12 cellular contexts compared by ENCODE assay signal in genomic region chr19:49058592-49058991, GRCh38. TPM values are rescaled to one million over a fixed set of nuclear protein-coding genes. Genes with fewer than 3 reads are reported as not detected.
DNase-seq lines count a peak whose midpoint lies in the region; ATAC-seq and TF ChIP-seq lines count a peak whose summit lies in the region.
"Had no signal": no experiment of that assay in that cellular context is flagged by ENCODE, and none has a peak within 500 bp of the region (broad histone marks: within the 10 kb centered on the region; RNA-seq: fewer than 3 reads in every experiment).

No MANE protein-coding gene starts in this region.

- no peaks in the 10 kb centered on the region for H3K36me3 ChIP-seq in Karpas-422 (ENCODE audit: insufficient read depth, low read length)

- H3K27me3 ChIP-seq in Karpas-422 (ENCODE audit: low read length): no peaks in the 10 kb centered on the region

- peak; percentile 22 for DNase-seq in activated naive CD4-positive, alpha-beta T cell treated with Interleukin-2 at 50 U/mL for 16 hours
- DNase-seq in activated naive CD4-positive, alpha-beta T cell (lab: John Stamatoyannopoulos, UW): no peak
- peak; percentile 77 for DNase-seq in Karpas-422
- peak; percentile 24 for DNase-seq in epidermal melanocyte (ENCODE audit: insufficient read length, low spot score)
- peak; percentile 54 for DNase-seq in stimulated activated CD8-positive, alpha-beta memory T cell treated with anti-CD3 and anti-CD28 coated beads, Interleukin-4, amount 100 ng/mL, for 48 hours
- no peak for DNase-seq in lower leg skin (ENCODE audit: low spot score in 2 of 2)
- DNase-seq in Right ventricle myocardium superior: no peak
- no peak for DNase-seq in COLO829 (ENCODE audit: low spot score)
- DNase-seq: CD8-positive, alpha-beta memory T cell; left cardiac atrium had no signal

- 29 to 44% methylated on average over 10 of the region's 10 CpGs for WGBS in lower leg skin, 2 donors

- H3K9ac ChIP-seq in Karpas-422 (ENCODE audit: low read length): no peak overlapping the region

- H3K27ac ChIP-seq in Karpas-422 (ENCODE audit: low read length): no peak overlapping the region

- H3K4me2 ChIP-seq in Karpas-422 (ENCODE audit: low read depth, low read length, poor library complexity, severe bottlenecking): no peak overlapping the region

- H3K4me1 ChIP-seq in Karpas-422 (ENCODE audit: low read length): no peaks in the 10 kb centered on the region

- intact Hi-C loops in lower leg skin (cut with DNase I; ENCODE audit: low total_unique reads): no loop called here
- intact Hi-C loops in Right ventricle myocardium superior (cut with DNase I): no loop called here

- H4K20me1 ChIP-seq in Karpas-422 (ENCODE audit: insufficient read depth, low read depth, low read length): no peaks in the 10 kb centered on the region

- TF ChIP-seq CTCF in lower leg skin (IDR thresholded peaks at IDR 0.05): no peak

- no peaks in the 10 kb centered on the region for H3K9me2 ChIP-seq in Karpas-422 (replicated peaks; ENCODE audit: insufficient read depth, low read length)

- ATAC-seq in Right ventricle myocardium superior (ENCODE audit: poor library complexity): no peak

- no peak overlapping the region for H3K4me3 ChIP-seq in Karpas-422 (ENCODE audit: low read length)
- H3K4me3 ChIP-seq in lower leg skin (ENCODE audit: low read depth, poor library complexity, severe bottlenecking): no peak overlapping the region

- TF ChIP-seq POLR2A in lower leg skin (IDR thresholded peaks at IDR 0.05): no peak

- H3K9me3 ChIP-seq in Karpas-422 (ENCODE audit: low read length): no peaks in the 10 kb centered on the region

- no peak overlapping the region for H2AFZ ChIP-seq in Karpas-422 (ENCODE audit: low read length)

- no peaks in the 10 kb centered on the region for H3K79me2 ChIP-seq in Karpas-422 (ENCODE audit: low read length)

RNA-seq across cellular contexts. Expression of gene CGB7, which starts 1.0 kb away (rescaled TPM):
- not detected in 2 replicates for total RNA-seq in Karpas-422 (2014; rRNA removed; shearing (Covaris generic); ENCODE audit: low replicate concordance)
- total RNA-seq in lower leg skin: 1 to 10 TPM; 1.0 to 8.8 (median 2.2) TPM
- not detected for total RNA-seq in Right ventricle myocardium superior
- total RNA-seq: CD8-positive, alpha-beta memory T cell; H4 had no signal

RNA-seq across cellular contexts. Expression of gene NTF4, which starts 6.0 kb away (rescaled TPM):
- not detected in 2 replicates for total RNA-seq in Karpas-422 (2014; rRNA removed; shearing (Covaris generic); ENCODE audit: low replicate concordance)
- total RNA-seq in lower leg skin (10 to 100 TPM in 1 of 4 donors, 1 to 10 TPM in 3; 7.4 to 16.8 (median 8.4) TPM), Right ventricle myocardium superior (0.48 TPM)
- total RNA-seq: CD8-positive, alpha-beta memory T cell; H4 had no signal

RNA-seq across cellular contexts. Expression of gene CGB8, which starts 9.7 kb away (rescaled TPM):
- total RNA-seq in Karpas-422 (2014; rRNA removed; shearing (Covaris generic); ENCODE audit: low replicate concordance): not detected in 2 replicates
- total RNA-seq in lower leg skin: not detected
- total RNA-seq in Right ventricle myocardium superior: not detected
- total RNA-seq: CD8-positive, alpha-beta memory T cell; left cardiac atrium had no signal

RNA-seq across cellular contexts. Expression of gene KCNA7, which starts 13.9 kb away (rescaled TPM):
- total RNA-seq in Karpas-422 (2014; rRNA removed; shearing (Covaris generic); ENCODE audit: low replicate concordance): not detected in 2 replicates
- under 1 TPM in 1 of 4 donors, not detected in 3; 0.06 TPM for total RNA-seq in lower leg skin
- total RNA-seq in Right ventricle myocardium superior: 0.86 TPM
- total RNA-seq: CD8-positive, alpha-beta memory T cell; epithelial cell of proximal tubule; H4 had no signal

RNA-seq across cellular contexts. Expression of gene CGB5, which starts 14.9 kb away (rescaled TPM):
- total RNA-seq in Karpas-422 (2014; rRNA removed; shearing (Covaris generic); ENCODE audit: low replicate concordance): not detected in 2 replicates
- total RNA-seq in lower leg skin (not detected), Right ventricle myocardium superior (not detected)
- total RNA-seq: CD8-positive, alpha-beta memory T cell; epithelial cell of proximal tubule; left cardiac atrium had no signal

Comparison
In these comparisons a context has a peak if more than half of its experiments do, and no peak if none do; other contexts are left out.
1. DNase-seq: peak in activated naive CD4-positive, alpha-beta T cell treated with Interleukin-2 at 50 U/mL for 16 hours (single experiment), Karpas-422 (single experiment), epidermal melanocyte (single experiment) and stimulated activated CD8-positive, alpha-beta memory T cell treated with anti-CD3 and anti-CD28 coated beads, Interleukin-4, amount 100 ng/mL, for 48 hours (single experiment); none in activated naive CD4-positive, alpha-beta T cell (0 of 4), lower leg skin (0 of 2), Right ventricle myocardium superior (single experiment) and COLO829 (single experiment).